ENCODE assay signal across 1 cellular context in genomic region chr11:14519692-14520085, GRCh38.
A peak's percentile ranks its signal among the peaks of the same experiment; 100 is the strongest.
TF ChIP-seq lines count a peak whose summit lies in the region.

No MANE protein-coding gene starts in this region.

TF ChIP-seq in K562, 482 proteins besides CTCF, POLR2A, EP300 and RAD21 (continued from another document and continues in another):
- TF ChIP-seq, protein P1, sequence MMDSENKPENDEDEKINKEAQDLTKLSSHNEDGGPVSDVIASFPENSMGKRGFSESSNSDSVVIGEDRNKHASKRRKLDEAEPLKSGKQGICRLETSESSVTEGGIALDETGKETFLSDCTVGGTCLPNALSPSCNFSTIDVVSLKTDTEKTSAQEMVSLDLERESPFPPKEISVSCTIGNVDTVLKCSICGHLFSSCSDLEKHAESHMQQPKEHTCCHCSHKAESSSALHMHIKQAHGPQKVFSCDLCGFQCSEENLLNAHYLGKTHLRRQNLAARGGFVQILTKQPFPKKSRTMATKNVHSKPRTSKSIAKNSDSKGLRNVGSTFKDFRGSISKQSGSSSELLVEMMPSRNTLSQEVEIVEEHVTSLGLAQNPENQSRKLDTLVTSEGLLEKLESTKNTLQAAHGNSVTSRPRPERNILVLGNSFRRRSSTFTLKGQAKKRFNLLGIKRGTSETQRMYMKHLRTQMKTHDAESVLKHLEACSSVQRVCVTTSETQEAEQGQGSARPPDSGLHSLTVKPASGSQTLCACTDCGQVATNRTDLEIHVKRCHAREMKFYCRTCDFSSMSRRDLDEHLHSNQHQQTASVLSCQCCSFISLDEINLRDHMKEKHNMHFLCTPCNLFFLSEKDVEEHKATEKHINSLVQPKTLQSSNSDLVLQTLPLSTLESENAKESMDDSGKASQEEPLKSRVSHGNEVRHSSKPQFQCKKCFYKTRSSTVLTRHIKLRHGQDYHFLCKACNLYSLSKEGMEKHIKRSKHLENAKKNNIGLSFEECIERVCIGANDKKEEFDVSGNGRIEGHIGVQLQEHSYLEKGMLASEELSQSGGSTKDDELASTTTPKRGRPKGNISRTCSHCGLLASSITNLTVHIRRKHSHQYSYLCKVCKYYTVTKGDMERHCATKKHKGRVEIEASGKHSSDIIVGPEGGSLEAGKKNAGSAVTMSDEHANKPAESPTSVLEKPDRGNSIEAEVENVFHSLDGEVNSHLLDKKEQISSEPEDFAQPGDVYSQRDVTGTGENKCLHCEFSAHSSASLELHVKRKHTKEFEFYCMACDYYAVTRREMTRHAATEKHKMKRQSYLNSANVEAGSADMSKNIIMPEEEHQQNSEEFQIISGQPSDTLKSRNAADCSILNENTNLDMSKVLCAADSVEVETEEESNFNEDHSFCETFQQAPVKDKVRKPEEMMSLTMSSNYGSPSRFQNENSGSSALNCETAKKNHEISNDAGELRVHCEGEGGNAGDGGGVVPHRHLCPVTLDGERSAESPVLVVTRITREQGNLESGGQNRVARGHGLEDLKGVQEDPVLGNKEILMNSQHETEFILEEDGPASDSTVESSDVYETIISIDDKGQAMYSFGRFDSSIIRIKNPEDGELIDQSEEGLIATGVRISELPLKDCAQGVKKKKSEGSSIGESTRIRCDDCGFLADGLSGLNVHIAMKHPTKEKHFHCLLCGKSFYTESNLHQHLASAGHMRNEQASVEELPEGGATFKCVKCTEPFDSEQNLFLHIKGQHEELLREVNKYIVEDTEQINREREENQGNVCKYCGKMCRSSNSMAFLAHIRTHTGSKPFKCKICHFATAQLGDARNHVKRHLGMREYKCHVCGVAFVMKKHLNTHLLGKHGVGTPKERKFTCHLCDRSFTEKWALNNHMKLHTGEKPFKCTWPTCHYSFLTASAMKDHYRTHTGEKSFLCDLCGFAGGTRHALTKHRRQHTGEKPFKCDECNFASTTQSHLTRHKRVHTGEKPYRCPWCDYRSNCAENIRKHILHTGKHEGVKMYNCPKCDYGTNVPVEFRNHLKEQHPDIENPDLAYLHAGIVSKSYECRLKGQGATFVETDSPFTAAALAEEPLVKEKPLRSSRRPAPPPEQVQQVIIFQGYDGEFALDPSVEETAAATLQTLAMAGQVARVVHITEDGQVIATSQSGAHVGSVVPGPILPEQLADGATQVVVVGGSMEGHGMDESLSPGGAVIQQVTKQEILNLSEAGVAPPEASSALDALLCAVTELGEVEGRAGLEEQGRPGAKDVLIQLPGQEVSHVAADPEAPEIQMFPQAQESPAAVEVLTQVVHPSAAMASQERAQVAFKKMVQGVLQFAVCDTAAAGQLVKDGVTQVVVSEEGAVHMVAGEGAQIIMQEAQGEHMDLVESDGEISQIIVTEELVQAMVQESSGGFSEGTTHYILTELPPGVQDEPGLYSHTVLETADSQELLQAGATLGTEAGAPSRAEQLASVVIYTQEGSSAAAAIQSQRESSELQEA (IDR thresholded peaks at IDR 0.05; ENCODE audit: low read depth): 0 out of 2 replicates have a peak, but pooled peaks have one; percentile 5
- TF ChIP-seq, protein P2, sequence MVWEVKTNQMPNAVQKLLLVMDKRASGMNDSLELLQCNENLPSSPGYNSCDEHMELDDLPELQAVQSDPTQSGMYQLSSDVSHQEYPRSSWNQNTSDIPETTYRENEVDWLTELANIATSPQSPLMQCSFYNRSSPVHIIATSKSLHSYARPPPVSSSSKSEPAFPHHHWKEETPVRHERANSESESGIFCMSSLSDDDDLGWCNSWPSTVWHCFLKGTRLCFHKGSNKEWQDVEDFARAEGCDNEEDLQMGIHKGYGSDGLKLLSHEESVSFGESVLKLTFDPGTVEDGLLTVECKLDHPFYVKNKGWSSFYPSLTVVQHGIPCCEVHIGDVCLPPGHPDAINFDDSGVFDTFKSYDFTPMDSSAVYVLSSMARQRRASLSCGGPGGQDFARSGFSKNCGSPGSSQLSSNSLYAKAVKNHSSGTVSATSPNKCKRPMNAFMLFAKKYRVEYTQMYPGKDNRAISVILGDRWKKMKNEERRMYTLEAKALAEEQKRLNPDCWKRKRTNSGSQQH (CRISPR knock-in tag; IDR thresholded peaks at IDR 0.05): no peak
- no peak for TF ChIP-seq ZNF318 (IDR thresholded peaks at IDR 0.05; ENCODE audit: borderline replicate concordance in 1 of 2, low read depth in 1 of 2)
- no peak for TF ChIP-seq IRF1 (CRISPR knock-in tag; IDR thresholded peaks at IDR 0.05; ENCODE audit: borderline replicate concordance)
- TF ChIP-seq, protein P3, sequence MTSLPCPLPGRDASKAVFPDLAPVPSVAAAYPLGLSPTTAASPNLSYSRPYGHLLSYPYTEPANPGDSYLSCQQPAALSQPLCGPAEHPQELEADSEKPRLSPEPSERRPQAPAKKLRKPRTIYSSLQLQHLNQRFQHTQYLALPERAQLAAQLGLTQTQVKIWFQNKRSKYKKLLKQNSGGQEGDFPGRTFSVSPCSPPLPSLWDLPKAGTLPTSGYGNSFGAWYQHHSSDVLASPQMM (CRISPR knock-in tag; IDR thresholded peaks at IDR 0.05): no peak
- no peak for TF ChIP-seq MAFK (IDR thresholded peaks at IDR 0.05; ENCODE audit: low read length)
- TF ChIP-seq, protein P4, sequence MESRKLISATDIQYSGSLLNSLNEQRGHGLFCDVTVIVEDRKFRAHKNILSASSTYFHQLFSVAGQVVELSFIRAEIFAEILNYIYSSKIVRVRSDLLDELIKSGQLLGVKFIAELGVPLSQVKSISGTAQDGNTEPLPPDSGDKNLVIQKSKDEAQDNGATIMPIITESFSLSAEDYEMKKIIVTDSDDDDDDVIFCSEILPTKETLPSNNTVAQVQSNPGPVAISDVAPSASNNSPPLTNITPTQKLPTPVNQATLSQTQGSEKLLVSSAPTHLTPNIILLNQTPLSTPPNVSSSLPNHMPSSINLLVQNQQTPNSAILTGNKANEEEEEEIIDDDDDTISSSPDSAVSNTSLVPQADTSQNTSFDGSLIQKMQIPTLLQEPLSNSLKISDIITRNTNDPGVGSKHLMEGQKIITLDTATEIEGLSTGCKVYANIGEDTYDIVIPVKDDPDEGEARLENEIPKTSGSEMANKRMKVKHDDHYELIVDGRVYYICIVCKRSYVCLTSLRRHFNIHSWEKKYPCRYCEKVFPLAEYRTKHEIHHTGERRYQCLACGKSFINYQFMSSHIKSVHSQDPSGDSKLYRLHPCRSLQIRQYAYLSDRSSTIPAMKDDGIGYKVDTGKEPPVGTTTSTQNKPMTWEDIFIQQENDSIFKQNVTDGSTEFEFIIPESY (CRISPR knock-in tag; IDR thresholded peaks at IDR 0.05): no peak
- TF ChIP-seq, protein P5, sequence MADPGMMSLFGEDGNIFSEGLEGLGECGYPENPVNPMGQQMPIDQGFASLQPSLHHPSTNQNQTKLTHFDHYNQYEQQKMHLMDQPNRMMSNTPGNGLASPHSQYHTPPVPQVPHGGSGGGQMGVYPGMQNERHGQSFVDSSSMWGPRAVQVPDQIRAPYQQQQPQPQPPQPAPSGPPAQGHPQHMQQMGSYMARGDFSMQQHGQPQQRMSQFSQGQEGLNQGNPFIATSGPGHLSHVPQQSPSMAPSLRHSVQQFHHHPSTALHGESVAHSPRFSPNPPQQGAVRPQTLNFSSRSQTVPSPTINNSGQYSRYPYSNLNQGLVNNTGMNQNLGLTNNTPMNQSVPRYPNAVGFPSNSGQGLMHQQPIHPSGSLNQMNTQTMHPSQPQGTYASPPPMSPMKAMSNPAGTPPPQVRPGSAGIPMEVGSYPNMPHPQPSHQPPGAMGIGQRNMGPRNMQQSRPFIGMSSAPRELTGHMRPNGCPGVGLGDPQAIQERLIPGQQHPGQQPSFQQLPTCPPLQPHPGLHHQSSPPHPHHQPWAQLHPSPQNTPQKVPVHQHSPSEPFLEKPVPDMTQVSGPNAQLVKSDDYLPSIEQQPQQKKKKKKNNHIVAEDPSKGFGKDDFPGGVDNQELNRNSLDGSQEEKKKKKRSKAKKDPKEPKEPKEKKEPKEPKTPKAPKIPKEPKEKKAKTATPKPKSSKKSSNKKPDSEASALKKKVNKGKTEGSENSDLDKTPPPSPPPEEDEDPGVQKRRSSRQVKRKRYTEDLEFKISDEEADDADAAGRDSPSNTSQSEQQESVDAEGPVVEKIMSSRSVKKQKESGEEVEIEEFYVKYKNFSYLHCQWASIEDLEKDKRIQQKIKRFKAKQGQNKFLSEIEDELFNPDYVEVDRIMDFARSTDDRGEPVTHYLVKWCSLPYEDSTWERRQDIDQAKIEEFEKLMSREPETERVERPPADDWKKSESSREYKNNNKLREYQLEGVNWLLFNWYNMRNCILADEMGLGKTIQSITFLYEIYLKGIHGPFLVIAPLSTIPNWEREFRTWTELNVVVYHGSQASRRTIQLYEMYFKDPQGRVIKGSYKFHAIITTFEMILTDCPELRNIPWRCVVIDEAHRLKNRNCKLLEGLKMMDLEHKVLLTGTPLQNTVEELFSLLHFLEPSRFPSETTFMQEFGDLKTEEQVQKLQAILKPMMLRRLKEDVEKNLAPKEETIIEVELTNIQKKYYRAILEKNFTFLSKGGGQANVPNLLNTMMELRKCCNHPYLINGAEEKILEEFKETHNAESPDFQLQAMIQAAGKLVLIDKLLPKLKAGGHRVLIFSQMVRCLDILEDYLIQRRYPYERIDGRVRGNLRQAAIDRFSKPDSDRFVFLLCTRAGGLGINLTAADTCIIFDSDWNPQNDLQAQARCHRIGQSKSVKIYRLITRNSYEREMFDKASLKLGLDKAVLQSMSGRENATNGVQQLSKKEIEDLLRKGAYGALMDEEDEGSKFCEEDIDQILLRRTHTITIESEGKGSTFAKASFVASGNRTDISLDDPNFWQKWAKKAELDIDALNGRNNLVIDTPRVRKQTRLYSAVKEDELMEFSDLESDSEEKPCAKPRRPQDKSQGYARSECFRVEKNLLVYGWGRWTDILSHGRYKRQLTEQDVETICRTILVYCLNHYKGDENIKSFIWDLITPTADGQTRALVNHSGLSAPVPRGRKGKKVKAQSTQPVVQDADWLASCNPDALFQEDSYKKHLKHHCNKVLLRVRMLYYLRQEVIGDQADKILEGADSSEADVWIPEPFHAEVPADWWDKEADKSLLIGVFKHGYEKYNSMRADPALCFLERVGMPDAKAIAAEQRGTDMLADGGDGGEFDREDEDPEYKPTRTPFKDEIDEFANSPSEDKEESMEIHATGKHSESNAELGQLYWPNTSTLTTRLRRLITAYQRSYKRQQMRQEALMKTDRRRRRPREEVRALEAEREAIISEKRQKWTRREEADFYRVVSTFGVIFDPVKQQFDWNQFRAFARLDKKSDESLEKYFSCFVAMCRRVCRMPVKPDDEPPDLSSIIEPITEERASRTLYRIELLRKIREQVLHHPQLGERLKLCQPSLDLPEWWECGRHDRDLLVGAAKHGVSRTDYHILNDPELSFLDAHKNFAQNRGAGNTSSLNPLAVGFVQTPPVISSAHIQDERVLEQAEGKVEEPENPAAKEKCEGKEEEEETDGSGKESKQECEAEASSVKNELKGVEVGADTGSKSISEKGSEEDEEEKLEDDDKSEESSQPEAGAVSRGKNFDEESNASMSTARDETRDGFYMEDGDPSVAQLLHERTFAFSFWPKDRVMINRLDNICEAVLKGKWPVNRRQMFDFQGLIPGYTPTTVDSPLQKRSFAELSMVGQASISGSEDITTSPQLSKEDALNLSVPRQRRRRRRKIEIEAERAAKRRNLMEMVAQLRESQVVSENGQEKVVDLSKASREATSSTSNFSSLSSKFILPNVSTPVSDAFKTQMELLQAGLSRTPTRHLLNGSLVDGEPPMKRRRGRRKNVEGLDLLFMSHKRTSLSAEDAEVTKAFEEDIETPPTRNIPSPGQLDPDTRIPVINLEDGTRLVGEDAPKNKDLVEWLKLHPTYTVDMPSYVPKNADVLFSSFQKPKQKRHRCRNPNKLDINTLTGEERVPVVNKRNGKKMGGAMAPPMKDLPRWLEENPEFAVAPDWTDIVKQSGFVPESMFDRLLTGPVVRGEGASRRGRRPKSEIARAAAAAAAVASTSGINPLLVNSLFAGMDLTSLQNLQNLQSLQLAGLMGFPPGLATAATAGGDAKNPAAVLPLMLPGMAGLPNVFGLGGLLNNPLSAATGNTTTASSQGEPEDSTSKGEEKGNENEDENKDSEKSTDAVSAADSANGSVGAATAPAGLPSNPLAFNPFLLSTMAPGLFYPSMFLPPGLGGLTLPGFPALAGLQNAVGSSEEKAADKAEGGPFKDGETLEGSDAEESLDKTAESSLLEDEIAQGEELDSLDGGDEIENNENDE (IDR thresholded peaks at IDR 0.05; ENCODE audit: low read depth, low read length): no peak
